1 cellular context compared by ENCODE assay signal in genomic region chr7:77830649-77831355, GRCh38.
TF ChIP-seq lines count a peak whose summit lies in the region.

No MANE protein-coding gene starts in this region.

TF ChIP-seq in K562, 482 proteins besides CTCF, POLR2A, EP300 and RAD21 (continued from another document):
- TF ChIP-seq ZNF174 (CRISPR knock-in tag; IDR thresholded peaks at IDR 0.05) (no peak), XRCC4 (IDR thresholded peaks at IDR 0.05; ENCODE audit: extremely low read depth, insufficient read depth, insufficient read length) (no peak), NEUROD1 (IDR thresholded peaks at IDR 0.05; ENCODE audit: borderline replicate concordance, low read depth, low read length, partially characterized antibody) (no peak), ELK1 (CRISPR knock-in tag; IDR thresholded peaks at IDR 0.05) (no peak), ZNF277 (CRISPR knock-in tag; IDR thresholded peaks at IDR 0.05; ENCODE audit: borderline replicate concordance) (no peak), SPI1 (IDR thresholded peaks at IDR 0.05; ENCODE audit: borderline replicate concordance, low read depth, low read length) (no peak), SNIP1 (IDR thresholded peaks at IDR 0.05; ENCODE audit: low read depth) (no peak), ZBTB7A (IDR thresholded peaks at IDR 0.05; ENCODE audit: borderline replicate concordance, control insufficient read depth, low read depth, low read length) (no peak), NCOA4 (IDR thresholded peaks at IDR 0.05; ENCODE audit: partially characterized antibody) (no peak), ZNF134 (CRISPR knock-in tag; conservative IDR thresholded peaks at IDR 0.05) (no peak), ZC3H8 (IDR thresholded peaks at IDR 0.05) (no peak), ZNF280B (CRISPR knock-in tag; IDR thresholded peaks at IDR 0.05) (no peak), KLF6 (CRISPR knock-in tag; IDR thresholded peaks at IDR 0.05; ENCODE audit: borderline replicate concordance) (no peak), ZNF444 (CRISPR knock-in tag; IDR thresholded peaks at IDR 0.05) (no peak), ETV5 (CRISPR knock-in tag; IDR thresholded peaks at IDR 0.05; ENCODE audit: low read depth) (no peak), SRSF9 (IDR thresholded peaks at IDR 0.05; ENCODE audit: borderline replicate concordance, low read depth, low read length) (no peak), HMGXB4 (CRISPR knock-in tag; IDR thresholded peaks at IDR 0.05) (no peak), ZNF592 (IDR thresholded peaks at IDR 0.05) (0 out of 2 replicates have a peak, but pooled peaks have one; percentile 51), MAFF (IDR thresholded peaks at IDR 0.05; ENCODE audit: low read length) (0 out of 2 replicates have a peak, but pooled peaks have one; percentile 15)
TF ChIP-seq in K562: peak in this region for 23.
